In the genomic region with DNA sequence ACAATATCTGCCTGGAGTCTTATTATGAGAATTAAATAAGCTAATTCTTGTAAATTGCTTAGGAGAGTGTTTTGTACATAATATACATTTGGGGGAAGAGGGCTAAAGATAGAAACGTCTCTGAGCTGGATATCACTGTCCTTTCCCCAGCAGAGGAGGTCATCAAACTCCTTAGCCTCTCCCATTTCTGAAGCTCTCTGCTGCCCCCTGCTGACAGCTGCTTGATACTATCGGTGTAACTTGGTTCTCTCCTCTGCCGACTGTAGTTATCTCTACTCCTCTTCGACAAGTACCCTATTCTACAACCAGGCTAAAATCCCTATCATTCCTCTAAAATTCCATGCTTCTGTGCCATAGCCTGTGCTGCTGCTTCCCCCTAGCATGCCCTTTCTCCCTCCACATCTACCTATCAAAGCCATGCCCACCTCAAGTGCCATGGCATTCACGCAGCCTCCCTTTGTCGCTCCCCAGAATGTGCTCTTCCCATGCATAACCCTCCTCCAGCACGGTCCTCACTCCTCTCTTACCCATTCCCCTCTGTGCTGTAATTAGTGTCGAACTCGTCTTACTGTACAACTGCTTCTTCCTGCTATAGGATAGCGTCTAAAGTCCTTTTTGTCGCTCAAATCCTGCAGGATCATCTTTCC, we compare ENCODE assay signal across 8 cellular contexts.
A peak's percentile ranks its signal among the peaks of the same experiment; 100 is the strongest.
DNase-seq lines count a peak whose midpoint lies in the region; ATAC-seq and TF ChIP-seq lines count a peak whose summit lies in the region.

No MANE protein-coding gene starts in this region.

- peak; percentile 88 for ATAC-seq in GM19324 (IDR thresholded peaks at IDR 0.05; ENCODE audit: low FRiP score, unreplicated experiment)
- ATAC-seq in HG03378 (IDR thresholded peaks at IDR 0.05; ENCODE audit: unreplicated experiment) = peak; percentile 96

- no peak for TF ChIP-seq CTCF in lower leg skin (IDR thresholded peaks at IDR 0.05)

- no peak for TF ChIP-seq POLR2A in lower leg skin (IDR thresholded peaks at IDR 0.05)

- DNase-seq in CD1c-positive myeloid dendritic cell (ENCODE audit: extremely low spot score) = peak; percentile 79
- peak; percentile 0 for DNase-seq in NCI-H510A (lab: John Stamatoyannopoulos, UW)
- DNase-seq in activated CD4-positive, alpha-beta T cell treated with anti-CD3 and anti-CD28 coated beads for 4 hours = peak; percentile 69 to 79
- DNase-seq in dedifferentiated amniotic fluid mesenchymal stem cell (ENCODE audit: extremely low spot score) = peak; percentile 86
- peak; percentile 54 to 93 for DNase-seq in lower leg skin (ENCODE audit: low spot score in 2 of 2)
- peak; percentile 49 for DNase-seq in stimulated activated CD8-positive, alpha-beta memory T cell treated with anti-CD3 and anti-CD28 coated beads, Interleukin-12 subunit alpha, Interleukin-12 subunit beta, amount 100 ng/mL, for 24 hours (ENCODE audit: extremely low read depth)

- H3K4me3 ChIP-seq in lower leg skin (ENCODE audit: low read depth, poor library complexity, severe bottlenecking) = no peak overlapping the region

- 51 to 53% methylated on average over 11 of the region's 11 CpGs for WGBS in lower leg skin, 2 donors

- intact Hi-C loops in lower leg skin (cut with DNase I; ENCODE audit: low total_unique reads) = no loop called here

Comparison
In these comparisons a context has a peak if more than half of its experiments do, and no peak if none do; other contexts are left out.
1. DNase-seq: peak in every context shown above with its lines; median percentile 86 in dedifferentiated amniotic fluid mesenchymal stem cell; 79 in CD1c-positive myeloid dendritic cell; 74 in activated CD4-positive, alpha-beta T cell treated with anti-CD3 and anti-CD28 coated beads for 4 hours; 74 in lower leg skin; 49 in stimulated activated CD8-positive, alpha-beta memory T cell treated with anti-CD3 and anti-CD28 coated beads, Interleukin-12 subunit alpha, Interleukin-12 subunit beta, amount 100 ng/mL, for 24 hours; 0 in NCI-H510A.